Comparison of ENCODE assay signal across 1 cellular context in genomic region chr6:19434065-19434464, GRCh38.
TF ChIP-seq lines count a peak whose summit lies in the region.

No MANE protein-coding gene starts in this region.

TF ChIP-seq in H1, 55 proteins besides CTCF, POLR2A, EP300 and RAD21 (continued from another document):
- TF ChIP-seq, protein P1, sequence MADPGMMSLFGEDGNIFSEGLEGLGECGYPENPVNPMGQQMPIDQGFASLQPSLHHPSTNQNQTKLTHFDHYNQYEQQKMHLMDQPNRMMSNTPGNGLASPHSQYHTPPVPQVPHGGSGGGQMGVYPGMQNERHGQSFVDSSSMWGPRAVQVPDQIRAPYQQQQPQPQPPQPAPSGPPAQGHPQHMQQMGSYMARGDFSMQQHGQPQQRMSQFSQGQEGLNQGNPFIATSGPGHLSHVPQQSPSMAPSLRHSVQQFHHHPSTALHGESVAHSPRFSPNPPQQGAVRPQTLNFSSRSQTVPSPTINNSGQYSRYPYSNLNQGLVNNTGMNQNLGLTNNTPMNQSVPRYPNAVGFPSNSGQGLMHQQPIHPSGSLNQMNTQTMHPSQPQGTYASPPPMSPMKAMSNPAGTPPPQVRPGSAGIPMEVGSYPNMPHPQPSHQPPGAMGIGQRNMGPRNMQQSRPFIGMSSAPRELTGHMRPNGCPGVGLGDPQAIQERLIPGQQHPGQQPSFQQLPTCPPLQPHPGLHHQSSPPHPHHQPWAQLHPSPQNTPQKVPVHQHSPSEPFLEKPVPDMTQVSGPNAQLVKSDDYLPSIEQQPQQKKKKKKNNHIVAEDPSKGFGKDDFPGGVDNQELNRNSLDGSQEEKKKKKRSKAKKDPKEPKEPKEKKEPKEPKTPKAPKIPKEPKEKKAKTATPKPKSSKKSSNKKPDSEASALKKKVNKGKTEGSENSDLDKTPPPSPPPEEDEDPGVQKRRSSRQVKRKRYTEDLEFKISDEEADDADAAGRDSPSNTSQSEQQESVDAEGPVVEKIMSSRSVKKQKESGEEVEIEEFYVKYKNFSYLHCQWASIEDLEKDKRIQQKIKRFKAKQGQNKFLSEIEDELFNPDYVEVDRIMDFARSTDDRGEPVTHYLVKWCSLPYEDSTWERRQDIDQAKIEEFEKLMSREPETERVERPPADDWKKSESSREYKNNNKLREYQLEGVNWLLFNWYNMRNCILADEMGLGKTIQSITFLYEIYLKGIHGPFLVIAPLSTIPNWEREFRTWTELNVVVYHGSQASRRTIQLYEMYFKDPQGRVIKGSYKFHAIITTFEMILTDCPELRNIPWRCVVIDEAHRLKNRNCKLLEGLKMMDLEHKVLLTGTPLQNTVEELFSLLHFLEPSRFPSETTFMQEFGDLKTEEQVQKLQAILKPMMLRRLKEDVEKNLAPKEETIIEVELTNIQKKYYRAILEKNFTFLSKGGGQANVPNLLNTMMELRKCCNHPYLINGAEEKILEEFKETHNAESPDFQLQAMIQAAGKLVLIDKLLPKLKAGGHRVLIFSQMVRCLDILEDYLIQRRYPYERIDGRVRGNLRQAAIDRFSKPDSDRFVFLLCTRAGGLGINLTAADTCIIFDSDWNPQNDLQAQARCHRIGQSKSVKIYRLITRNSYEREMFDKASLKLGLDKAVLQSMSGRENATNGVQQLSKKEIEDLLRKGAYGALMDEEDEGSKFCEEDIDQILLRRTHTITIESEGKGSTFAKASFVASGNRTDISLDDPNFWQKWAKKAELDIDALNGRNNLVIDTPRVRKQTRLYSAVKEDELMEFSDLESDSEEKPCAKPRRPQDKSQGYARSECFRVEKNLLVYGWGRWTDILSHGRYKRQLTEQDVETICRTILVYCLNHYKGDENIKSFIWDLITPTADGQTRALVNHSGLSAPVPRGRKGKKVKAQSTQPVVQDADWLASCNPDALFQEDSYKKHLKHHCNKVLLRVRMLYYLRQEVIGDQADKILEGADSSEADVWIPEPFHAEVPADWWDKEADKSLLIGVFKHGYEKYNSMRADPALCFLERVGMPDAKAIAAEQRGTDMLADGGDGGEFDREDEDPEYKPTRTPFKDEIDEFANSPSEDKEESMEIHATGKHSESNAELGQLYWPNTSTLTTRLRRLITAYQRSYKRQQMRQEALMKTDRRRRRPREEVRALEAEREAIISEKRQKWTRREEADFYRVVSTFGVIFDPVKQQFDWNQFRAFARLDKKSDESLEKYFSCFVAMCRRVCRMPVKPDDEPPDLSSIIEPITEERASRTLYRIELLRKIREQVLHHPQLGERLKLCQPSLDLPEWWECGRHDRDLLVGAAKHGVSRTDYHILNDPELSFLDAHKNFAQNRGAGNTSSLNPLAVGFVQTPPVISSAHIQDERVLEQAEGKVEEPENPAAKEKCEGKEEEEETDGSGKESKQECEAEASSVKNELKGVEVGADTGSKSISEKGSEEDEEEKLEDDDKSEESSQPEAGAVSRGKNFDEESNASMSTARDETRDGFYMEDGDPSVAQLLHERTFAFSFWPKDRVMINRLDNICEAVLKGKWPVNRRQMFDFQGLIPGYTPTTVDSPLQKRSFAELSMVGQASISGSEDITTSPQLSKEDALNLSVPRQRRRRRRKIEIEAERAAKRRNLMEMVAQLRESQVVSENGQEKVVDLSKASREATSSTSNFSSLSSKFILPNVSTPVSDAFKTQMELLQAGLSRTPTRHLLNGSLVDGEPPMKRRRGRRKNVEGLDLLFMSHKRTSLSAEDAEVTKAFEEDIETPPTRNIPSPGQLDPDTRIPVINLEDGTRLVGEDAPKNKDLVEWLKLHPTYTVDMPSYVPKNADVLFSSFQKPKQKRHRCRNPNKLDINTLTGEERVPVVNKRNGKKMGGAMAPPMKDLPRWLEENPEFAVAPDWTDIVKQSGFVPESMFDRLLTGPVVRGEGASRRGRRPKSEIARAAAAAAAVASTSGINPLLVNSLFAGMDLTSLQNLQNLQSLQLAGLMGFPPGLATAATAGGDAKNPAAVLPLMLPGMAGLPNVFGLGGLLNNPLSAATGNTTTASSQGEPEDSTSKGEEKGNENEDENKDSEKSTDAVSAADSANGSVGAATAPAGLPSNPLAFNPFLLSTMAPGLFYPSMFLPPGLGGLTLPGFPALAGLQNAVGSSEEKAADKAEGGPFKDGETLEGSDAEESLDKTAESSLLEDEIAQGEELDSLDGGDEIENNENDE (IDR thresholded peaks at IDR 0.05; ENCODE audit: insufficient replicate concordance, low read length): no peak
- TF ChIP-seq HDAC2 (IDR thresholded peaks at IDR 0.05; ENCODE audit: borderline replicate concordance in 1 of 2, low read depth in 2 of 2, low read length in 2 of 2) (no peak), NANOG (IDR thresholded peaks at IDR 0.05; ENCODE audit: insufficient read depth, low read depth, low read length, poor library complexity, severe bottlenecking) (no peak), TAF7 (optimal IDR thresholded peaks at IDR 0.05; ENCODE audit: borderline replicate concordance, low read depth, low read length) (no peak), CEBPB (IDR thresholded peaks at IDR 0.05; ENCODE audit: low read depth, low read length) (no peak)
TF ChIP-seq in H1: peak in this region for 0.
